Comparison of ENCODE assay signal across 1 cellular context in genomic region chr7:158862985-158863610, GRCh38.
TF ChIP-seq lines count a peak whose summit lies in the region.

No MANE protein-coding gene starts in this region.

TF ChIP-seq in HepG2, 621 proteins besides CTCF, POLR2A, EP300 and RAD21:
- TF ChIP-seq MAFK (conservative IDR thresholded peaks at IDR 0.05 in 1 of 2, IDR thresholded peaks at IDR 0.05 in 1 of 2; ENCODE audit: low read length in 2 of 2) (peak; percentile 87 to 88), POGZ (CRISPR knock-in tag; IDR thresholded peaks at IDR 0.05) (peak; percentile 82), SRF (IDR thresholded peaks at IDR 0.05; ENCODE audit: low read depth, low read length) (peak; percentile 63), MAFF (IDR thresholded peaks at IDR 0.05; ENCODE audit: low read depth, low read length) (peak; percentile 89), ZMYM2 (CRISPR knock-in tag; IDR thresholded peaks at IDR 0.05) (peak; percentile 64; the same call in 1 of the 2 replicates), POLR2G (IDR thresholded peaks at IDR 0.05; ENCODE audit: low read depth, low read length) (peak; percentile 49; the same call in 1 of the 2 replicates), NFYB (CRISPR knock-in tag; IDR thresholded peaks at IDR 0.05) (peak; percentile 80), NFYC (CRISPR knock-in tag; IDR thresholded peaks at IDR 0.05) (peak; percentile 82), POLR2AphosphoS5 (IDR thresholded peaks at IDR 0.05; ENCODE audit: low read depth, low read length) (peak; percentile 48), HOMEZ (CRISPR knock-in tag; IDR thresholded peaks at IDR 0.05; ENCODE audit: low read depth) (peak; percentile 62; the same call in 1 of the 2 replicates)
